1 cellular context compared by ENCODE assay signal in the genomic region with DNA sequence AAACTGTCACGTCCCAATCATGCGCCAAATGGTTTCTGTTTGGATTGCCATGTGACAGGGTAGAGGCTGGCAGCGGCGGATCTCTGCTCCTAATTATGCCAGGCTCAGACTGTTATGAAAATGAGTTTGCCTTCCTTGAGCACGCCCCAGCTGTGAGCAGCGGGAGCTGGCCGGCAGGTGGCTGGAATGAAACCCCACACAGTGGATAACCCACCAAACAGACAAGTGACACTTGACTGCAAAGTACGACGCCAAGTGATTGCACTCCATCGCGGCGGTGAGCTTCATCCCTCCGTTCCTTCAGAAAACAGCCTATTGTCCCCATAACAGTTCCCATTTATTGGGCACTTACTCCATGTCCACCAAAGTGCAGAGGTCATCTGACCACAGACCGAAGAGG.
TF ChIP-seq lines count a peak whose summit lies in the region.

No MANE protein-coding gene starts in this region.

TF ChIP-seq in GM23338, 12 proteins besides CTCF, POLR2A, EP300 and RAD21 (continued from another document):
- TF ChIP-seq ZNF331 (CRISPR knock-in tag; IDR thresholded peaks at IDR 0.05; ENCODE audit: low read depth) (no peak), STAT1 (IDR thresholded peaks at IDR 0.05; ENCODE audit: unreplicated experiment) (no peak), NANOG (IDR thresholded peaks at IDR 0.05; ENCODE audit: borderline replicate concordance) (no peak), ZNF114 (CRISPR knock-in tag; IDR thresholded peaks at IDR 0.05) (no peak), POLR2AphosphoS5 (IDR thresholded peaks at IDR 0.05; ENCODE audit: low read depth) (no peak), EZH2 (IDR thresholded peaks at IDR 0.05; ENCODE audit: low read depth, unreplicated experiment) (no peak), JUNB (IDR thresholded peaks at IDR 0.05; ENCODE audit: unreplicated experiment) (no peak)
